In genomic region chr1:98368995-98369394, GRCh38 we compare ENCODE assay signal across 19 cellular contexts.
"Had no signal": no experiment of that assay in that cellular context is flagged by ENCODE, and none has a peak within 500 bp of the region (broad histone marks: within the 10 kb centered on the region; RNA-seq: fewer than 3 reads in every experiment).

No MANE protein-coding gene starts in this region.

- H3K27me3 ChIP-seq: esophagus squamous epithelium, gastroesophageal sphincter, neutrophil, right atrium auricular region had no signal

- H3K27me3 Mint-ChIP-seq: dendritic cell treated with granulocyte-macrophage colony-stimulating factor and Interleukin-4, amounts not matched to agents 40 ng/mL and 50 ng/mL, for 4 days; effector memory CD8-positive, alpha-beta T cell had no signal

- H3K36me3 ChIP-seq: esophagus squamous epithelium, gastroesophageal sphincter, neutrophil, right atrium auricular region had no signal

- H3K4me1 ChIP-seq: esophagus squamous epithelium, gastroesophageal sphincter, right atrium auricular region had no signal

- H3K27ac Mint-ChIP-seq: dendritic cell treated with granulocyte-macrophage colony-stimulating factor and Interleukin-4, amounts not matched to agents 40 ng/mL and 50 ng/mL, for 4 days; effector memory CD8-positive, alpha-beta T cell; nephron progenitor cell had no signal

- H3K4me3 Mint-ChIP-seq: dendritic cell treated with granulocyte-macrophage colony-stimulating factor and Interleukin-4, amounts not matched to agents 40 ng/mL and 50 ng/mL, for 4 days; effector memory CD8-positive, alpha-beta T cell; immature natural killer cell; naive thymus-derived CD4-positive, alpha-beta T cell; nephron progenitor cell had no signal

- H3K9me3 ChIP-seq: esophagus squamous epithelium, gastroesophageal sphincter, neutrophil, right atrium auricular region had no signal

- H3K27ac ChIP-seq: esophagus squamous epithelium, gastroesophageal sphincter, neutrophil, right atrium auricular region had no signal

- H3K9me3 Mint-ChIP-seq: effector memory CD8-positive, alpha-beta T cell; immature natural killer cell; nephron progenitor cell had no signal

- H3K4me1 Mint-ChIP-seq: nephron progenitor cell had no signal

- FAIRE-seq: kidney, small intestine, urothelium cell line had no signal

- H3K4me3 ChIP-seq: esophagus squamous epithelium, gastroesophageal sphincter, right atrium auricular region had no signal

- H3K36me3 Mint-ChIP-seq: naive thymus-derived CD4-positive, alpha-beta T cell had no signal

- ATAC-seq: effector memory CD8-positive, alpha-beta T cell; gastroesophageal sphincter; left colon; naive thymus-derived CD4-positive, alpha-beta T cell had no signal

- DNase-seq: effector memory CD8-positive, alpha-beta T cell; esophagus squamous epithelium; foreskin fibroblast; immature natural killer cell; kidney; left colon; mammary epithelial cell; naive thymus-derived CD4-positive, alpha-beta T cell; nephron progenitor cell; posterior cingulate gyrus; small intestine; stimulated activated CD4-positive, alpha-beta T cell treated with anti-CD3 and anti-CD28 coated beads, Interleukin-12 subunit alpha, Interleukin-12 subunit beta, amount 100 ng/mL, for 4 hours; stimulated activated naive CD4-positive, alpha-beta T cell treated with Interleukin-2 at 50 U/mL for 16 hours; trophoblast cell had no signal
